In the genomic region with DNA sequence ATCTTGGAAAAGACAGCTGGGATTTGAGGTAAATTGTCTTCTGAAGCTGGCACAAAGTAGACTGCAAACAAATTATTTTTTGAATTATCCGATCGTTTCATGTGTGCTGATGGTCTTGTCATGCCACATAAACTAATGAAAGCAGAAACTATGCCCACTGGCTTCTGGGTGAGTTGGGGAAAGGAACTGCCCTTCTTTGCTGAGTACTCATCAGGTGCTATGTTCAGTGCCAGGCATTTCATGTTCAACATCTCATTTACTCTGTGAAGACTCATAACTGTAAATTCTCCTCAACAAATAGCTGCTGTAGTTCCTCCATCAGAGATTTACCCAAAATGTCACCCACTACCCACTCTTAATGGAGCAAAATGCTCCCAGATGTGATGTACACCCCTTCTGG, we compare ENCODE assay signal across 1 cellular context.
TF ChIP-seq lines count a peak whose summit lies in the region.

No MANE protein-coding gene starts in this region.

TF ChIP-seq in IMR-90, 13 proteins besides CTCF, POLR2A, EP300 and RAD21 (continued from another document):
- TF ChIP-seq RFX5 (IDR thresholded peaks at IDR 0.05; ENCODE audit: low read depth, low read length), result no peak
- TF ChIP-seq, protein P1, sequence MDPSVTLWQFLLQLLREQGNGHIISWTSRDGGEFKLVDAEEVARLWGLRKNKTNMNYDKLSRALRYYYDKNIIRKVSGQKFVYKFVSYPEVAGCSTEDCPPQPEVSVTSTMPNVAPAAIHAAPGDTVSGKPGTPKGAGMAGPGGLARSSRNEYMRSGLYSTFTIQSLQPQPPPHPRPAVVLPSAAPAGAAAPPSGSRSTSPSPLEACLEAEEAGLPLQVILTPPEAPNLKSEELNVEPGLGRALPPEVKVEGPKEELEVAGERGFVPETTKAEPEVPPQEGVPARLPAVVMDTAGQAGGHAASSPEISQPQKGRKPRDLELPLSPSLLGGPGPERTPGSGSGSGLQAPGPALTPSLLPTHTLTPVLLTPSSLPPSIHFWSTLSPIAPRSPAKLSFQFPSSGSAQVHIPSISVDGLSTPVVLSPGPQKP (IDR thresholded peaks at IDR 0.05; ENCODE audit: borderline replicate concordance, low read depth, low read length), result no peak
- TF ChIP-seq FOS (IDR thresholded peaks at IDR 0.05; ENCODE audit: low read depth, low read length), result no peak
